In genomic region chr19:55117636-55118391, GRCh38 we compare ENCODE assay signal across 8 cellular contexts. TPM values are rescaled to one million over a fixed set of nuclear protein-coding genes. Genes with fewer than 3 reads are reported as not detected.
DNase-seq lines count a peak whose midpoint lies in the region; ATAC-seq and TF ChIP-seq lines count a peak whose summit lies in the region.

Gene PPP1R12C (minus strand): TSS chr19:55117637. CDS start chr19:55117543, 94 bp downstream.

- H3F3A ChIP-seq in PC-9 (ENCODE audit: insufficient read depth, low read depth), result peaks cover 18% of the 10 kb centered on the region

- peaks cover 38% of the 10 kb centered on the region for H4K20me1 ChIP-seq in PC-9 (ENCODE audit: insufficient read depth)

- H3K4me3 ChIP-seq in Jurkat, Clone E6-1 (ENCODE audit: low read length), result peak within 1 kb of the TSS; percentile 94
- H3K4me3 ChIP-seq in PC-9, result peak within 1 kb of the TSS; percentile 99
- peak within 1 kb of the TSS; percentile 72 for H3K4me3 ChIP-seq in epithelial cell of proximal tubule (ENCODE audit: low read depth, low read length)

- CTCF ChIA-PET in PC-9 (lab: Charles Lee), result interaction anchor here (0.6 kb wide), 4 partner anchors 28 to 386 kb away, joined by 3 to 8 read pairs (median 3); no protein-coding TSS in a partner anchor

- peaks cover 43% of the 10 kb centered on the region for H3K79me2 ChIP-seq in PC-9 (ENCODE audit: low read depth)

- peak within 1 kb of the TSS; percentile 100 for H3K4me2 ChIP-seq in PC-9

- H3K9me2 ChIP-seq in PC-9 (ENCODE audit: insufficient read depth), result no peaks in the 10 kb centered on the region

- POLR2A ChIA-PET in PC-9 (lab: Charles Lee; ENCODE audit: unreplicated experiment), result interaction anchor here (0.5 to 1.0 kb wide), 10 partner anchors 17 to 654 kb away, joined by 3 to 22 read pairs (median 10); partner anchors contain the start of genes FIZ1, LENG9 and PPP6R1

- H3K36me3 ChIP-seq in PC-9 (ENCODE audit: low read depth), result no peaks in the 10 kb centered on the region

- no peaks in the 10 kb centered on the region for H3K27me3 ChIP-seq in PC-9 (ENCODE audit: insufficient read depth, low read depth)

- H3K9me3 ChIP-seq in PC-9 (ENCODE audit: insufficient read depth, low read depth), result no peaks in the 10 kb centered on the region

- TF ChIP-seq CTCF in PC-9 (conservative IDR thresholded peaks at IDR 0.05) (no peak; the same call in 1 of the 2 replicates), epithelial cell of proximal tubule (conservative IDR thresholded peaks at IDR 0.05; ENCODE audit: low read depth, low read length) (no peak)

- intact Hi-C loops in PC-9 (cut with micrococcal nuclease; ENCODE audit: unreplicated experiment), result loop anchor here (1.0 to 2.0 kb wide), 4 partner anchors 49 to 221 kb away; partner anchors contain the start of genes DNAAF3 and KMT5C

- ATAC-seq in GM21619 (IDR thresholded peaks at IDR 0.05; ENCODE audit: unreplicated experiment), result peak; percentile 82

- H3K4me1 ChIP-seq in PC-9 (replicated peaks; ENCODE audit: insufficient read depth), result peaks cover 22% of the 10 kb centered on the region

- DNase-seq in DMS114 treated with DMSO at 0.1 percent for 48 hours (lab: John Stamatoyannopoulos, UW; ENCODE audit: unreplicated experiment) (peak; percentile 98), PC-9 (peak; percentile 98 to 99), epithelial cell of proximal tubule (ENCODE audit: low read depth) (peak; percentile 79), mucosa of gallbladder (ENCODE audit: low spot score) (peak; percentile 99)
- peak; percentile 96 for DNase-seq in Jurkat, Clone E6-1 (ENCODE audit: low read depth, low spot score)
- peak; percentile 95 for DNase-seq in activated T-cell treated with anti-CD3 and anti-CD28 coated beads, Interleukin-2, amount 50 U/mL, for 1 hour
- peak; percentile 90 to 95 for DNase-seq in stimulated activated CD8-positive, alpha-beta memory T cell treated with anti-CD3 and anti-CD28 coated beads, Interleukin-4, amount 100 ng/mL, for 4 hours (ENCODE audit: low read depth in 2 of 2, low spot score in 1 of 2)

- H3K27ac ChIP-seq in PC-9, result peak within 1 kb of the TSS; percentile 47

- H2AFZ ChIP-seq in PC-9, result peak within 1 kb of the TSS; percentile 89

- BruUV-seq in PC-9 (replicated peaks; lab: Mats Ljungman, UMichigan), result no TSS peak

RNA-seq across cellular contexts. Expression of gene PPP1R12C, which starts in this region (rescaled TPM):
- polyA plus RNA-seq in Jurkat, Clone E6-1 (2012; ENCODE audit: insufficient read depth, insufficient read length), result 73.2 TPM
- 110 and 114 TPM in 2 replicates for total RNA-seq in PC-9 (2021)
- 53.8 and 68.7 TPM in 2 replicates for total RNA-seq in epithelial cell of proximal tubule
- 189 TPM for total RNA-seq in mucosa of gallbladder

Comparison
In these comparisons a context has a peak if more than half of its experiments do, and no peak if none do; other contexts are left out.
1. Peak in every context shown above with its lines: DNase-seq, ATAC-seq, H3K4me3 ChIP-seq and H3K27ac ChIP-seq.